ENCODE assay signal across 10 cellular contexts in the genomic region with DNA sequence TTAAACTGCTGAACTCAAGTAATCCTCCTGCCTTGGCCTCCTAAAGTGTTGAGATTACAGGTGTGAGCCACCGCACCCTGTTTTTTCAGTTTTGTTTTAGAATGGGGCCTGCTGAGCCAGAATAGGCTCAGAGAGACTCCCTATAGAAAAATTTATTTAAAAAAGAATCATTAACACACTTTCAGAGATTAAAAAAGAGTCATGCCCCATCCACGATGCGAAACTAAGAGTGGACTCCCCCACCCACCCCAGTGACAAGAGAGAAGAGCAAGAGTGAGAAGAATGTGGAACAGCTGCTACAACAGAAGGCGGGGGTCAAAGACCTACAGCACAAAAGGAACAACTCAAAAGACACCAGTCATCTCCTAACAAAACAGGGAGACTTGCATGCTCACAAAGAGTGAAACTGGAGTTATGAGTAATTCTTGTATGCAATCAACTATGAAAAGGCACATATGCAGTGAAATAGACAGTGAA. TPM values are rescaled to one million over a fixed set of nuclear protein-coding genes. Genes with fewer than 3 reads are reported as not detected.
DNase-seq lines count a peak whose midpoint lies in the region; ATAC-seq lines count a peak whose summit lies in the region.
"Had no signal": no experiment of that assay in that cellular context is flagged by ENCODE, and none has a peak within 500 bp of the region (broad histone marks: within the 10 kb centered on the region; RNA-seq: fewer than 3 reads in every experiment).

No MANE protein-coding gene starts in this region.

- no peak overlapping the region for H4K5ac ChIP-seq in mesendoderm (ENCODE audit: low read length)

- no CpG with 5 or more reads among the region's 4 CpGs for WGBS in mesendoderm (ENCODE audit: extremely low coverage, insufficient coverage, low lambda C conversion rate)

- H3K27ac ChIP-seq in epithelial cell of prostate: no peak overlapping the region
- no peak overlapping the region for H3K27ac ChIP-seq in mesendoderm (ENCODE audit: low read depth, low read length)
- H3K27ac ChIP-seq: cardiac muscle cell, heart right ventricle had no signal

- H3K4ac ChIP-seq in mesendoderm (ENCODE audit: low read depth, low read length): no peak overlapping the region

- H3K36me3 ChIP-seq in mesendoderm (ENCODE audit: control insufficient read depth, insufficient read depth, low read length): no peaks in the 10 kb centered on the region
- H3K36me3 ChIP-seq: cardiac muscle cell, heart right ventricle had no signal

- no peak overlapping the region for H2AK5ac ChIP-seq in mesendoderm (ENCODE audit: low read length)

- no peak overlapping the region for H3K4me3 ChIP-seq in mesendoderm (ENCODE audit: low read length)
- H3K4me3 ChIP-seq: cardiac muscle cell, heart right ventricle had no signal

- no peaks in the 10 kb centered on the region for H3K79me2 ChIP-seq in mesendoderm (ENCODE audit: control insufficient read depth, insufficient read depth, low read length)

- no peak overlapping the region for H3K4me2 ChIP-seq in mesendoderm (ENCODE audit: low read length)

- H3K4me1 ChIP-seq in mesendoderm (ENCODE audit: control insufficient read depth, low read depth, low read length): no peaks in the 10 kb centered on the region
- H3K4me1 ChIP-seq: heart right ventricle had no signal

- no peak overlapping the region for H3K18ac ChIP-seq in mesendoderm (ENCODE audit: low read length)

- no peak overlapping the region for H3K56ac ChIP-seq in mesendoderm (ENCODE audit: low read length)

- H3K23ac ChIP-seq in mesendoderm (ENCODE audit: low read length): no peak overlapping the region

- ATAC-seq in GM18858 (IDR thresholded peaks at IDR 0.05; ENCODE audit: unreplicated experiment) (peak; percentile 95), GM21360 (IDR thresholded peaks at IDR 0.05; ENCODE audit: unreplicated experiment) (peak; percentile 97), HG03139 (IDR thresholded peaks at IDR 0.05; ENCODE audit: unreplicated experiment) (peak; percentile 95)
- ATAC-seq: heart right ventricle had no signal

- H2BK15ac ChIP-seq in mesendoderm (replicated peaks; ENCODE audit: low read depth): no peak overlapping the region

- H2BK5ac ChIP-seq in mesendoderm (ENCODE audit: low read length): no peak overlapping the region

- DNase-seq in epithelial cell of prostate (ENCODE audit: low read depth, low spot score): peak; percentile 1
- DNase-seq in HK-2 (ENCODE audit: unreplicated experiment): no peak
- no peak for DNase-seq in mesendoderm
- no peak for DNase-seq in GDM1 (lab: John Stamatoyannopoulos, UW)
- DNase-seq in A172 (ENCODE audit: low spot score): no peak
- DNase-seq: heart right ventricle had no signal

- H3K79me1 ChIP-seq in mesendoderm (ENCODE audit: low read length): no peaks in the 10 kb centered on the region

- no peak overlapping the region for H3K9ac ChIP-seq in mesendoderm (ENCODE audit: low read length)

- H3K27me3 ChIP-seq in mesendoderm (ENCODE audit: insufficient read depth, low read length, poor library complexity): no peaks in the 10 kb centered on the region
- H3K27me3 ChIP-seq: cardiac muscle cell, heart right ventricle had no signal

- H2BK120ac ChIP-seq in mesendoderm (ENCODE audit: low read depth, low read length): no peak overlapping the region

- H4K8ac ChIP-seq in mesendoderm (ENCODE audit: low read depth, low read length): no peak overlapping the region

RNA-seq across cellular contexts. Expression of gene GLDC, which starts 47.2 kb away (rescaled TPM):
- 39.5 TPM for polyA plus RNA-seq in mesendoderm (2013, experiment 1 of 2)
- 39.3 TPM for polyA plus RNA-seq in mesendoderm (2013, experiment 2 of 2)
- 2.3 and 2.9 TPM in 2 replicates for total RNA-seq in A172 (2014; rRNA removed; shearing (Covaris generic))
- total RNA-seq: heart right ventricle had no signal
